10 cellular contexts compared by ENCODE assay signal in the genomic region with DNA sequence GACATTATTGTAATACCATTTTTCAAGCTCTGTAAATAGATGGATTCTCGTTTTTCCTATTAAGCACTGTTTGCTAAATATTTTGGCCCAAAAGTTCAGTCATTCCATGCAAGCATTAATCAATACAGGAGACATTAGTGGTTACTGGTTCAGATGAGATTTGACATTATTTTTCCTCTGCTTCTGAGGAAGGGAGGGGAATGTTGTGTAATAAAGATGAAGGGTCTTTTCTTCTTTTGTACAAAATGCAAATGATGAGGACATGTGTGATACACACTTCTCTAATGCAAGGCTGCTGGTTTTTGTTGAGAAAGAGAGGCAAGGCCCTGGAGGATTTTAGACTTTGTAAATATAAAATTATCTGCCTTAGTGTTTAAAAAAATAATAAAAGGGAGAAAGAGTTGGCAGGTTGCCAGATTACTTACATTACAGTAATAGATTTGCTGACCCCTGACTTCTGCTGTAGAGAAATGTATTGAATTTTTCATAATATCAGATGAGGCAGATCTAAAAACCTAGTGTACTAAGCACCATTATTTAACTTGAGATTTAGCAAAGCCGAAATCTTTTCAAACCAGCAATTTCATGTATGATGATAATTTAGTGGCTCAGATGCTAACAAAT.
DNase-seq lines count a peak whose midpoint lies in the region; ATAC-seq and TF ChIP-seq lines count a peak whose summit lies in the region.
"Had no signal": no experiment of that assay in that cellular context is flagged by ENCODE, and none has a peak within 500 bp of the region (broad histone marks: within the 10 kb centered on the region; RNA-seq: fewer than 3 reads in every experiment).

No MANE protein-coding gene starts in this region.

- 48 to 53% methylated on average over 2 of the region's 2 CpGs for WGBS in transverse colon (ENCODE audit: low coverage in 1 of 2), 2 donors

- no peak for TF ChIP-seq POLR2A in breast epithelium (IDR thresholded peaks at IDR 0.05)
- no peak for TF ChIP-seq POLR2A in transverse colon (IDR thresholded peaks at IDR 0.05)

- intact Hi-C loops in breast epithelium (cut with DNase I; ENCODE audit: low total_unique reads) (no loop called here), MCF 10A (cut with micrococcal nuclease) (no loop called here), left lung (cut with DNase I) (no loop called here), transverse colon (cut with DNase I; ENCODE audit: low total_unique reads) (no loop called here)

- in situ Hi-C loops in transverse colon (cut with MboI; ENCODE audit: low pct_ligation_motif_present in 1 of 4, low pct_unique_long_range_greater_than_20kb in 1 of 4, low sequenced_read_pairs in 3 of 4) = no loop called here

- H3K4me1 Mint-ChIP-seq in MCF 10A (ENCODE audit: insufficient read depth, unreplicated experiment) = peaks cover 30% of the 10 kb centered on the region

- H3K4me3 ChIP-seq in breast epithelium = no peak overlapping the region
- H3K4me3 ChIP-seq in left lung = no peak overlapping the region
- no peak overlapping the region for H3K4me3 ChIP-seq in transverse colon

- CTCF ChIA-PET in MCF 10A (lab: Yijun Ruan, JAX) = no interaction called here

- no peak overlapping the region for H3K4me3 Mint-ChIP-seq in MCF 10A (ENCODE audit: unreplicated experiment)

- H3K4me1 ChIP-seq in breast epithelium (peaks cover 8 to 43% of the 10 kb centered on the region in 2 donors), left lung (peaks cover 28 to 38% of the 10 kb centered on the region in 2 donors), transverse colon (peaks cover 28 to 69% (median 51%) of the 10 kb centered on the region in 4 donors)

- no peaks in the 10 kb centered on the region for H3K9me3 Mint-ChIP-seq in MCF 10A (ENCODE audit: unreplicated experiment)

- ATAC-seq in left lung (no peak), HG03460 (IDR thresholded peaks at IDR 0.05; ENCODE audit: unreplicated experiment) (no peak), HG03039 (IDR thresholded peaks at IDR 0.05; ENCODE audit: unreplicated experiment) (no peak)

- H3K36me3 Mint-ChIP-seq in MCF 10A (ENCODE audit: insufficient read depth, unreplicated experiment) = peaks cover 56% of the 10 kb centered on the region

- TF ChIP-seq CTCF in breast epithelium (IDR thresholded peaks at IDR 0.05) (no peak), MCF 10A (IDR thresholded peaks at IDR 0.05; ENCODE audit: unreplicated experiment) (no peak), VCaP (conservative IDR thresholded peaks at IDR 0.05) (no peak), left lung (IDR thresholded peaks at IDR 0.05) (no peak), transverse colon (IDR thresholded peaks at IDR 0.05) (no peak)

- H3K27ac ChIP-seq in breast epithelium (peak overlapping the region; percentile 84 to 88), VCaP (peak overlapping the region; percentile 51), left lung (peak overlapping the region; percentile 76 to 79), transverse colon (peak overlapping the region; percentile 84 to 88 (median 86))

- no peak overlapping the region for H3K27ac Mint-ChIP-seq in MCF 10A (ENCODE audit: low read depth, unreplicated experiment)

- no TSS peak for BruUV-seq in MCF 10A (replicated peaks; lab: Mats Ljungman, UMichigan)

- no peaks in the 10 kb centered on the region for H3K36me3 ChIP-seq in breast epithelium
- peaks cover 0 to 19% of the 10 kb centered on the region in 2 donors for H3K36me3 ChIP-seq in left lung
- peaks cover 0 to 9% (median 3%) of the 10 kb centered on the region in 4 donors for H3K36me3 ChIP-seq in transverse colon

- H3K9me3 ChIP-seq in breast epithelium (no peaks in the 10 kb centered on the region), left lung (no peaks in the 10 kb centered on the region), transverse colon (no peaks in the 10 kb centered on the region)

- no peak for DNase-seq in breast epithelium (ENCODE audit: low spot score in 2 of 2)
- DNase-seq in MCF 10A (ENCODE audit: unreplicated experiment) = no peak
- no peak for DNase-seq in left lung
- no peak for DNase-seq in transverse colon
- DNase-seq in DMS114 treated with DMSO at 0.1 percent for 48 hours (lab: John Stamatoyannopoulos, UW; ENCODE audit: unreplicated experiment) = no peak
- DNase-seq: midbrain, NCI-H510A had no signal

- POLR2A ChIA-PET in MCF 10A (lab: Yijun Ruan, JAX) = interaction anchor here (1.6 kb wide), 1 partner anchor 10 kb away, joined by 3 read pairs; no protein-coding TSS in a partner anchor

- H3K27me3 Mint-ChIP-seq in MCF 10A (ENCODE audit: insufficient read depth, unreplicated experiment) = no peaks in the 10 kb centered on the region

- TF ChIP-seq EP300 in transverse colon (IDR thresholded peaks at IDR 0.05; ENCODE audit: low read depth) = no peak

- H3K27me3 ChIP-seq in breast epithelium (no peaks in the 10 kb centered on the region), left lung (no peaks in the 10 kb centered on the region), transverse colon (no peaks in the 10 kb centered on the region)
